ENCODE assay signal across 32 cellular contexts in genomic region chrX:130615941-130616340, GRCh38.
"Had no signal": no experiment of that assay in that cellular context is flagged by ENCODE, and none has a peak within 500 bp of the region (broad histone marks: within the 10 kb centered on the region; RNA-seq: fewer than 3 reads in every experiment).

No MANE protein-coding gene starts in this region.

- H3K4me2 ChIP-seq: hepatocyte had no signal

- H3K79me2 ChIP-seq: hepatocyte had no signal

- H3K27ac ChIP-seq: adrenal gland, body of pancreas, esophagus muscularis mucosa, foreskin keratinocyte, gastrocnemius medialis, heart right ventricle, hepatocyte, WERI-Rb-1 had no signal

- H3K9me3 ChIP-seq: adrenal gland, body of pancreas, esophagus muscularis mucosa, gastrocnemius medialis, heart right ventricle had no signal

- FAIRE-seq: colon had no signal

- H3K4me3 ChIP-seq: adrenal gland, body of pancreas, esophagus muscularis mucosa, gastrocnemius medialis, heart right ventricle, hepatocyte had no signal

- H3K36me3 ChIP-seq: adrenal gland, esophagus muscularis mucosa, gastrocnemius medialis, heart right ventricle, WERI-Rb-1 had no signal

- ATAC-seq: activated CD4-positive, CD25-positive, alpha-beta regulatory T cell treated with anti-CD3 and anti-CD28 coated beads, Interleukin-2, amount 50 U/mL, for 24 hours; activated CD8-positive, alpha-beta T cell treated with anti-CD3 and anti-CD28 coated beads for 36 hours; activated naive CD8-positive, alpha-beta T cell treated with anti-CD3 and anti-CD28 coated beads, Interleukin-2, amount 50 U/mL, for 24 hours; activated T-cell treated with anti-CD3 and anti-CD28 coated beads, Interleukin-2, amount 50 U/mL, for 4 hours; activated T-helper 17 cell treated with anti-CD3 and anti-CD28 coated beads, Interleukin-2, amount 50 U/mL, for 72 hours; body of pancreas; effector memory CD8-positive, alpha-beta T cell; foreskin keratinocyte; gastrocnemius medialis; heart right ventricle had no signal

- DNase-seq: activated B cell treated with CpG ODN at 0.5 μM for 24 hours; activated CD4-positive, alpha-beta T cell treated with anti-CD3 and anti-CD28 coated beads for 48 hours; activated CD4-positive, alpha-beta T cell treated with anti-CD3 and anti-CD28 coated beads, Interleukin-2, amount 50 U/mL, for 1 hour; activated CD4-positive, alpha-beta T cell treated with anti-CD3 and anti-CD28 coated beads, Interleukin-2, amount 50 U/mL, for 48 hours; activated CD8-positive, alpha-beta memory T cell treated with anti-CD3 and anti-CD28 coated beads for 24 hours; activated CD8-positive, alpha-beta T cell treated with anti-CD3 and anti-CD28 coated beads for 36 hours; activated effector memory CD4-positive, alpha-beta T cell treated with anti-CD3 and anti-CD28 coated beads, Interleukin-2, amount 50 U/mL, for 16 hours; activated naive CD4-positive, alpha-beta T cell treated with anti-CD3 and anti-CD28 coated beads for 36 hours; activated naive CD8-positive, alpha-beta T cell treated with anti-CD3 and anti-CD28 coated beads for 36 hours; activated naive CD8-positive, alpha-beta T cell treated with anti-CD3 and anti-CD28 coated beads, Interleukin-2, amount 50 U/mL, for 24 hours; activated T-cell treated with anti-CD3 and anti-CD28 coated beads, Interleukin-2, amount 50 U/mL, for 4 hours; adrenal gland; amygdala; aorta; body of pancreas; caudate nucleus; cortex of kidney; dermis blood vessel endothelial cell; effector CD4-positive, alpha-beta T cell; effector memory CD8-positive, alpha-beta T cell; erythroblast; foreskin keratinocyte; gastrocnemius medialis; glutamatergic neuron; heart right ventricle; T1000; WERI-Rb-1 had no signal

- H2AFZ ChIP-seq: hepatocyte had no signal

- H3K4me1 ChIP-seq: adrenal gland, body of pancreas, esophagus muscularis mucosa, foreskin keratinocyte, gastrocnemius medialis, heart right ventricle had no signal

- H3K27me3 ChIP-seq: adrenal gland, body of pancreas, esophagus muscularis mucosa, foreskin keratinocyte, gastrocnemius medialis, hepatocyte had no signal
